In genomic region chr5:178231736-178232123, GRCh38 we compare ENCODE assay signal across 8 cellular contexts. TPM values are rescaled to one million over a fixed set of nuclear protein-coding genes. Genes with fewer than 3 reads are reported as not detected.
DNase-seq lines count a peak whose midpoint lies in the region; ATAC-seq and TF ChIP-seq lines count a peak whose summit lies in the region.

No MANE protein-coding gene starts in this region.

- no peak for TF ChIP-seq CTCF in fibroblast of the aortic adventitia (IDR thresholded peaks at IDR 0.05; ENCODE audit: insufficient read depth, low read length)

- ATAC-seq in sciatic nerve, result peak; percentile 2
- no peak for ATAC-seq in HG02938 (IDR thresholded peaks at IDR 0.05; ENCODE audit: unreplicated experiment)

- intact Hi-C loops in sciatic nerve (cut with DNase I), result no loop called here

- H3K4me3 ChIP-seq in SK-N-MC (peak overlapping the region; percentile 98), fibroblast of the aortic adventitia (ENCODE audit: low read depth, low read length) (peak overlapping the region; percentile 95)

- peak overlapping the region; percentile 74 for H3K27ac ChIP-seq in SK-N-MC

- H3K9ac ChIP-seq in SK-N-MC (ENCODE audit: insufficient read length), result peak overlapping the region; percentile 90

- peaks cover 44% of the 10 kb centered on the region for H3K36me3 ChIP-seq in SK-N-MC (ENCODE audit: insufficient read depth, low read length)

- no peaks in the 10 kb centered on the region for H3K9me3 ChIP-seq in SK-N-MC (ENCODE audit: low read depth, low read length)

- DNase-seq in DMS 273 (lab: John Stamatoyannopoulos, UW; ENCODE audit: unreplicated experiment) (peak; percentile 51), DMS 273 treated with DMSO at 0.1 percent for 48 hours (lab: John Stamatoyannopoulos, UW) (no peak), SK-N-MC (ENCODE audit: low read depth, low spot score) (no peak), fibroblast of the aortic adventitia (ENCODE audit: low read depth) (no peak), sciatic nerve (ENCODE audit: low spot score) (no peak), UCSD-AML1 (lab: John Stamatoyannopoulos, UW; ENCODE audit: unreplicated experiment) (no peak)
- DNase-seq in effector CD8-positive, alpha-beta T cell (lab: John Stamatoyannopoulos, UW), result no peak

RNA-seq across cellular contexts. Expression of gene PHYKPL, which starts 0.9 kb away (rescaled TPM):
- total RNA-seq in fibroblast of the aortic adventitia (ENCODE audit: low replicate concordance) (25.0 and 27.9 TPM in 2 replicates), sciatic nerve (133 TPM)

RNA-seq across cellular contexts. Expression of gene HNRNPAB, which starts 27.4 kb away (rescaled TPM):
- total RNA-seq in fibroblast of the aortic adventitia (ENCODE audit: low replicate concordance) (62.9 and 106 TPM in 2 replicates), sciatic nerve (88.0 TPM)

RNA-seq across cellular contexts. Expression of gene GMCL2, which starts 44.6 kb away (rescaled TPM):
- total RNA-seq in fibroblast of the aortic adventitia (ENCODE audit: low replicate concordance) (not detected in 2 replicates), sciatic nerve (not detected)
